10 cellular contexts compared by ENCODE assay signal in genomic region chr4:118282692-118283091, GRCh38.
A peak's percentile ranks its signal among the peaks of the same experiment; 100 is the strongest.
DNase-seq lines count a peak whose midpoint lies in the region; ATAC-seq and TF ChIP-seq lines count a peak whose summit lies in the region.
"Had no signal": no experiment of that assay in that cellular context is flagged by ENCODE, and none has a peak within 500 bp of the region (broad histone marks: within the 10 kb centered on the region; RNA-seq: fewer than 3 reads in every experiment).

No MANE protein-coding gene starts in this region.

- no peaks in the 10 kb centered on the region for H3K27me3 Mint-ChIP-seq in activated T-cell treated with anti-CD3 and anti-CD28 coated beads, Interleukin-2, amount 50 U/mL, for 24 hours

- peak; percentile 46 for DNase-seq in activated T-cell treated with anti-CD3 and anti-CD28 coated beads, Interleukin-2, amount 50 U/mL, for 24 hours
- DNase-seq in activated T-cell treated with anti-CD3 and anti-CD28 coated beads for 4 hours (no peak), NCI-H226 (peak; percentile 57), amniotic epithelial cell (ENCODE audit: low read depth) (peak; percentile 69), osteoblast (ENCODE audit: insufficient read length, low spot score, missing footprints) (no peak), upper lobe of left lung (no peak), left lung (no peak)
- DNase-seq: occipital lobe had no signal

- peak overlapping the region; percentile 3 for H3K4me2 ChIP-seq in osteoblast (ENCODE audit: insufficient read depth, low read length)

- intact Hi-C loops in left lung (cut with DNase I), result no loop called here

- H3K9me3 Mint-ChIP-seq in activated T-cell treated with anti-CD3 and anti-CD28 coated beads, Interleukin-2, amount 50 U/mL, for 24 hours, result no peaks in the 10 kb centered on the region

- peaks cover 21% of the 10 kb centered on the region for H4K20me1 ChIP-seq in osteoblast (ENCODE audit: insufficient read depth, low read length)

- TF ChIP-seq POLR2A in upper lobe of left lung (IDR thresholded peaks at IDR 0.05), result no peak

- H3K4me1 Mint-ChIP-seq in activated T-cell treated with anti-CD3 and anti-CD28 coated beads, Interleukin-2, amount 50 U/mL, for 24 hours (ENCODE audit: low read depth), result peaks cover 32% of the 10 kb centered on the region

- H3K36me3 Mint-ChIP-seq in activated T-cell treated with anti-CD3 and anti-CD28 coated beads, Interleukin-2, amount 50 U/mL, for 24 hours (ENCODE audit: low read depth), result peaks cover 60% of the 10 kb centered on the region

- ATAC-seq in upper lobe of left lung (ENCODE audit: low FRiP score in 2 of 2) (no peak), GM19328 (IDR thresholded peaks at IDR 0.05; ENCODE audit: unreplicated experiment) (no peak), left lung (no peak)

- H3K36me3 ChIP-seq in osteoblast (ENCODE audit: insufficient read depth, low read length) (peaks cover 18% of the 10 kb centered on the region), upper lobe of left lung (peaks cover 0 to 14% (median 0%) of the 10 kb centered on the region in 4 donors), left lung (peaks cover 0 to 24% of the 10 kb centered on the region in 2 donors)

- peak overlapping the region; percentile 77 for H3K27ac Mint-ChIP-seq in activated T-cell treated with anti-CD3 and anti-CD28 coated beads, Interleukin-2, amount 50 U/mL, for 24 hours

- H3K79me2 ChIP-seq in osteoblast (ENCODE audit: insufficient read depth, low read length), result peaks cover 19% of the 10 kb centered on the region

- peaks cover 46% of the 10 kb centered on the region for H3K4me1 ChIP-seq in osteoblast (ENCODE audit: insufficient read depth, low read length)
- H3K4me1 ChIP-seq in upper lobe of left lung, result peaks cover 20 to 35% (median 26%) of the 10 kb centered on the region in 4 donors
- peaks cover 12 to 51% of the 10 kb centered on the region in 2 donors for H3K4me1 ChIP-seq in left lung

- H3K4me3 Mint-ChIP-seq in activated T-cell treated with anti-CD3 and anti-CD28 coated beads, Interleukin-2, amount 50 U/mL, for 24 hours, result peak overlapping the region; percentile 34

- H2AFZ ChIP-seq in osteoblast (ENCODE audit: low read length), result no peak overlapping the region

- H3K27ac ChIP-seq in osteoblast (ENCODE audit: low read depth, low read length) (peak overlapping the region; percentile 61), upper lobe of left lung (peak overlapping the region in 1 of 4 donors; percentile 1), left lung (no peak overlapping the region)
- H3K27ac ChIP-seq: C4-2B had no signal

- no peak for TF ChIP-seq EP300 in upper lobe of left lung (IDR thresholded peaks at IDR 0.05)

- TF ChIP-seq CTCF in osteoblast (IDR thresholded peaks at IDR 0.05; ENCODE audit: extremely low read depth, low read depth, low read length) (no peak), upper lobe of left lung (IDR thresholded peaks at IDR 0.05) (no peak), left lung (IDR thresholded peaks at IDR 0.05) (no peak)

- WGBS in upper lobe of left lung, 2 donors, result 48 to 67% methylated on average over 4 of the region's 4 CpGs

- H3K9me3 ChIP-seq in osteoblast (ENCODE audit: low read depth, low read length) (no peaks in the 10 kb centered on the region), upper lobe of left lung (no peaks in the 10 kb centered on the region), left lung (no peaks in the 10 kb centered on the region)

- no peak overlapping the region for H3K4me3 ChIP-seq in osteoblast (ENCODE audit: insufficient read depth, low read length)
- no peak overlapping the region for H3K4me3 ChIP-seq in upper lobe of left lung
- H3K4me3 ChIP-seq in left lung, result no peak overlapping the region

- no peaks in the 10 kb centered on the region for H3K27me3 ChIP-seq in osteoblast (ENCODE audit: insufficient read depth, low read length)
- H3K27me3 ChIP-seq in upper lobe of left lung, result no peaks in the 10 kb centered on the region
- no peaks in the 10 kb centered on the region for H3K27me3 ChIP-seq in left lung

Comparison
In these comparisons a context has a peak if more than half of its experiments do, and no peak if none do; other contexts are left out.
1. DNase-seq: peak in activated T-cell treated with anti-CD3 and anti-CD28 coated beads, Interleukin-2, amount 50 U/mL, for 24 hours (single experiment), NCI-H226 (single experiment) and amniotic epithelial cell (single experiment); none in activated T-cell treated with anti-CD3 and anti-CD28 coated beads for 4 hours (single experiment), osteoblast (single experiment), upper lobe of left lung (0 of 2) and left lung (0 of 2).